ENCODE assay signal across 8 cellular contexts in the genomic region with DNA sequence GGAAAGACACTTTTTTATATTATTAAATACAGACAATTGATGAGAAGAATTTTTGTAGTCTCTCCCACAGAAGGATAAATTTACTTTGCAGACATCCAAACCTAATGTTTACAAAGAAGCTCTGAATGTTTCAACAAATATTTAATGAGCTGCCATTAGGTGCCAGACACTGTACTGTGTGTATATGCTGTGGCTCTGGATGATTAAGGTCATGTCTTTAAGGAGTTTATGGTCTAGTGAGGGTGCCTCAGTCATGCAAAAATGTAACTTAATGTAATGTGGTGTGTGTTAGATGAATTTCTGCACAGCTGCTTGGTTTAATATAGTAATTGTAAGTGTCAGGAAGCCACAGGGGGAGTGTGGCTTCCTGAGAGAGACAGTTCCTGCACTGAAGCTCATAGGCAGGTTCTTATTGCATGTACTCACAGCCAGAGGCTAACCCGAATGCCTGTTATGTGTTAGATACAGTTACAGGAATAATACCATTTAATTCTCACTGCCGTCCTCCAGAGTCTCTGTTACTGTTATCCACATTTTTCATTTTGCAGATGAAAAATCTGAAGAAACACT. TPM values are rescaled to one million over a fixed set of nuclear protein-coding genes. Genes with fewer than 3 reads are reported as not detected.
A peak's percentile ranks its signal among the peaks of the same experiment; 100 is the strongest.
DNase-seq lines count a peak whose midpoint lies in the region; ATAC-seq and TF ChIP-seq lines count a peak whose summit lies in the region.

No MANE protein-coding gene starts in this region.

- POLR2A ChIA-PET in activated CD4-positive, alpha-beta T cell treated with anti-CD3 and anti-CD28 coated beads for 36 hours (lab: Charles Lee), result no interaction called here
- POLR2A ChIA-PET in HEK293T (lab: Yijun Ruan, JAX), result interaction anchor here (0.8 kb wide), 1 partner anchor 12 kb away, joined by 6 read pairs; no protein-coding TSS in a partner anchor

- H3K36me3 ChIP-seq in rectal smooth muscle tissue (ENCODE audit: control insufficient read depth, insufficient read depth, low read length), result no peaks in the 10 kb centered on the region

- peak overlapping the region; percentile 1 for H3K27ac Mint-ChIP-seq in activated CD4-positive, alpha-beta T cell treated with anti-CD3 and anti-CD28 coated beads for 36 hours
- peak overlapping the region; percentile 81 for H3K27ac Mint-ChIP-seq in activated naive CD8-positive, alpha-beta T cell

- peaks cover 12% of the 10 kb centered on the region for H3K4me1 ChIP-seq in rectal smooth muscle tissue (ENCODE audit: control insufficient read depth, insufficient read depth, low read length)

- no peaks in the 10 kb centered on the region for H3K9me3 Mint-ChIP-seq in activated CD4-positive, alpha-beta T cell treated with anti-CD3 and anti-CD28 coated beads for 36 hours (ENCODE audit: low read depth)
- no peaks in the 10 kb centered on the region for H3K9me3 Mint-ChIP-seq in activated naive CD8-positive, alpha-beta T cell (ENCODE audit: low read depth)

- no peak overlapping the region for H3K9ac ChIP-seq in rectal smooth muscle tissue (ENCODE audit: low read length)

- H3K27ac ChIP-seq in rectal smooth muscle tissue (ENCODE audit: low read depth, low read length), result peak overlapping the region; percentile 42

- H3K4me3 ChIP-seq in rectal smooth muscle tissue (ENCODE audit: low read length), result no peak overlapping the region

- DNase-seq in activated CD4-positive, alpha-beta T cell treated with anti-CD3 and anti-CD28 coated beads for 36 hours, result no peak
- no peak for DNase-seq in activated CD4-positive, alpha-beta T cell treated with anti-CD3 and anti-CD28 coated beads for 48 hours
- no peak for DNase-seq in HEK293T (ENCODE audit: extremely low spot score)
- no peak for DNase-seq in NCI-H226
- DNase-seq in NCI-H446 treated with DMSO at 0.1 percent for 48 hours (lab: John Stamatoyannopoulos, UW), result no peak

- intact Hi-C loops in activated CD4-positive, alpha-beta T cell treated with anti-CD3 and anti-CD28 coated beads for 36 hours (cut with DNase I, micrococcal nuclease), result no loop called here

- peaks cover 20% of the 10 kb centered on the region for H3K4me1 Mint-ChIP-seq in activated CD4-positive, alpha-beta T cell treated with anti-CD3 and anti-CD28 coated beads for 36 hours
- peaks cover 43% of the 10 kb centered on the region for H3K4me1 Mint-ChIP-seq in activated naive CD8-positive, alpha-beta T cell (ENCODE audit: low read depth)

- no peak overlapping the region for H3K4me3 Mint-ChIP-seq in activated CD4-positive, alpha-beta T cell treated with anti-CD3 and anti-CD28 coated beads for 36 hours
- H3K4me3 Mint-ChIP-seq in activated naive CD8-positive, alpha-beta T cell, result peak overlapping the region; percentile 72

- ATAC-seq in activated CD4-positive, alpha-beta T cell treated with anti-CD3 and anti-CD28 coated beads for 36 hours, result peak; percentile 44
- peak; percentile 78 for ATAC-seq in HG02759 (IDR thresholded peaks at IDR 0.05; ENCODE audit: unreplicated experiment)

- H3K36me3 Mint-ChIP-seq in activated CD4-positive, alpha-beta T cell treated with anti-CD3 and anti-CD28 coated beads for 36 hours (ENCODE audit: low read depth), result no peaks in the 10 kb centered on the region
- H3K36me3 Mint-ChIP-seq in activated naive CD8-positive, alpha-beta T cell, result peaks cover 2% of the 10 kb centered on the region

- no peaks in the 10 kb centered on the region for H3K27me3 Mint-ChIP-seq in activated CD4-positive, alpha-beta T cell treated with anti-CD3 and anti-CD28 coated beads for 36 hours
- H3K27me3 Mint-ChIP-seq in activated naive CD8-positive, alpha-beta T cell, result no peaks in the 10 kb centered on the region

- CTCF ChIA-PET in activated CD4-positive, alpha-beta T cell treated with anti-CD3 and anti-CD28 coated beads for 36 hours (lab: Charles Lee), result interaction anchor here (0.7 to 1.6 kb wide), 5 partner anchors 15 to 143 kb away, joined by 3 to 4 read pairs (median 3); no protein-coding TSS in a partner anchor
- CTCF ChIA-PET in HEK293T (lab: Yijun Ruan, JAX), result no interaction called here

- H3K27me3 ChIP-seq in rectal smooth muscle tissue (ENCODE audit: control insufficient read depth, insufficient read depth, low read length), result no peaks in the 10 kb centered on the region

TF ChIP-seq in HEK293T, 16 proteins besides CTCF, POLR2A, EP300 and RAD21:
- TF ChIP-seq LEF1 (IDR thresholded peaks at IDR 0.05; ENCODE audit: borderline replicate concordance), result no peak
- TF ChIP-seq SUZ12 (IDR thresholded peaks at IDR 0.05), result no peak
- no peak for TF ChIP-seq FOXA1 (IDR thresholded peaks at IDR 0.05)
- TF ChIP-seq, protein P1, sequence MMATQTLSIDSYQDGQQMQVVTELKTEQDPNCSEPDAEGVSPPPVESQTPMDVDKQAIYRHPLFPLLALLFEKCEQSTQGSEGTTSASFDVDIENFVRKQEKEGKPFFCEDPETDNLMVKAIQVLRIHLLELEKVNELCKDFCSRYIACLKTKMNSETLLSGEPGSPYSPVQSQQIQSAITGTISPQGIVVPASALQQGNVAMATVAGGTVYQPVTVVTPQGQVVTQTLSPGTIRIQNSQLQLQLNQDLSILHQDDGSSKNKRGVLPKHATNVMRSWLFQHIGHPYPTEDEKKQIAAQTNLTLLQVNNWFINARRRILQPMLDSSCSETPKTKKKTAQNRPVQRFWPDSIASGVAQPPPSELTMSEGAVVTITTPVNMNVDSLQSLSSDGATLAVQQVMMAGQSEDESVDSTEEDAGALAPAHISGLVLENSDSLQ (IDR thresholded peaks at IDR 0.05), result no peak
- no peak for TF ChIP-seq FOXM1 (IDR thresholded peaks at IDR 0.05; ENCODE audit: borderline replicate concordance)
- TF ChIP-seq ARNT (IDR thresholded peaks at IDR 0.05), result no peak
- TF ChIP-seq ELF4 (IDR thresholded peaks at IDR 0.05), result no peak
- TF ChIP-seq TARDBP (IDR thresholded peaks at IDR 0.05), result no peak
- TF ChIP-seq BHLHE40 (IDR thresholded peaks at IDR 0.05; ENCODE audit: borderline replicate concordance), result no peak
- TF ChIP-seq HDGF (IDR thresholded peaks at IDR 0.05; ENCODE audit: borderline replicate concordance), result no peak
- TF ChIP-seq SP1 (IDR thresholded peaks at IDR 0.05), result no peak
- TF ChIP-seq L3MBTL2 (conservative IDR thresholded peaks at IDR 0.05), result no peak
- no peak for TF ChIP-seq FOXK2 (IDR thresholded peaks at IDR 0.05)

RNA-seq across cellular contexts. Expression of a gene that starts 43.3 kb away (rescaled TPM):
- total RNA-seq in activated CD4-positive, alpha-beta T cell treated with anti-CD3 and anti-CD28 coated beads for 36 hours, result 10 to 100 TPM; 47.6 to 51.5 TPM
